In the genomic region with DNA sequence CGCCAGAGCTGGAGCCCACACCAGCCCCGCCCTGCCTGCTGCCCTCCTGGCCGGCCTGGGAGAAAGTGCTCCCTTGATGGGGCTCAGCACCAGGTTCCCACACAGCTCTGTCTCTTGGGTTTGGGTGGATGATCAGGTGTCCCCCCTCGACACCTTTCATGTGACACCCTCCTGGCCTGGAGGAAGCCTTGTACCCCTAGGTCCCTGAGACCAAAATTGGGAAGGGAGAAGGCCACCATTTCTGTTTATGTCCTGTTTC, we compare ENCODE assay signal across 15 cellular contexts. TPM values are rescaled to one million over a fixed set of nuclear protein-coding genes. Genes with fewer than 3 reads are reported as not detected.
DNase-seq lines count a peak whose midpoint lies in the region; ATAC-seq and TF ChIP-seq lines count a peak whose summit lies in the region.
"Had no signal": no experiment of that assay in that cellular context is flagged by ENCODE, and none has a peak within 500 bp of the region (broad histone marks: within the 10 kb centered on the region; RNA-seq: fewer than 3 reads in every experiment).

No MANE protein-coding gene starts in this region.

- peaks cover 15% of the 10 kb centered on the region for H3K4me1 ChIP-seq in mesenchymal stem cell (ENCODE audit: control insufficient read depth, insufficient read depth, low read depth, low read length)

- WGBS in mesenchymal stem cell: 89% methylated on average over 4 of the region's 4 CpGs

- H3K27ac ChIP-seq in cingulate gyrus (ENCODE audit: low read depth, low read length): peak overlapping the region; percentile 51
- peak overlapping the region; percentile 7 for H3K27ac ChIP-seq in mesenchymal stem cell (ENCODE audit: low read length, poor library complexity, severe bottlenecking)
- H3K27ac ChIP-seq: 22Rv1, SK-N-MC had no signal

- DNase-seq in T-helper 1 cell (no peak), mesenchymal stem cell (no peak), type B pancreatic cell (ENCODE audit: extremely low spot score, unreplicated experiment) (no peak), HT-29 (ENCODE audit: low spot score) (no peak), DMS53 (lab: John Stamatoyannopoulos, UW) (no peak)

- H4K91ac ChIP-seq in mesenchymal stem cell (ENCODE audit: low read length): peak overlapping the region; percentile 18

- no peaks in the 10 kb centered on the region for H3K9me3 Mint-ChIP-seq in T-helper 1 cell treated with Interleukin-12 subunit alpha and Interleukin-12 subunit beta and Interleukin-4 antibody, amounts not matched to agents 30 μg/mL and 1 μg/mL, for 36 hours
- no peaks in the 10 kb centered on the region for H3K9me3 Mint-ChIP-seq in type B pancreatic cell
- H3K9me3 Mint-ChIP-seq: activated naive CD4-positive, alpha-beta T cell treated with anti-CD3 and anti-CD28 coated beads, Interleukin-2, amount 50 U/mL, for 24 hours had no signal

- H3K4me3 Mint-ChIP-seq in T-helper 1 cell treated with Interleukin-12 subunit alpha and Interleukin-12 subunit beta and Interleukin-4 antibody, amounts not matched to agents 30 μg/mL and 1 μg/mL, for 36 hours: no peak overlapping the region
- no peak overlapping the region for H3K4me3 Mint-ChIP-seq in type B pancreatic cell
- H3K4me3 Mint-ChIP-seq: activated naive CD4-positive, alpha-beta T cell treated with anti-CD3 and anti-CD28 coated beads, Interleukin-2, amount 50 U/mL, for 24 hours had no signal

- peak overlapping the region; percentile 68 for H3K27ac Mint-ChIP-seq in T-helper 1 cell treated with Interleukin-12 subunit alpha and Interleukin-12 subunit beta and Interleukin-4 antibody, amounts not matched to agents 30 μg/mL and 1 μg/mL, for 36 hours
- peak overlapping the region; percentile 70 for H3K27ac Mint-ChIP-seq in type B pancreatic cell
- H3K27ac Mint-ChIP-seq: activated naive CD4-positive, alpha-beta T cell treated with anti-CD3 and anti-CD28 coated beads, Interleukin-2, amount 50 U/mL, for 24 hours had no signal

- no peak overlapping the region for H3K4me3 ChIP-seq in mesenchymal stem cell (ENCODE audit: insufficient read depth in 1 of 2, low read depth in 1 of 2, low read length in 2 of 2)
- H3K4me3 ChIP-seq: mucosa of descending colon, SK-N-MC had no signal

- H3K9me3 ChIP-seq in mesenchymal stem cell (ENCODE audit: control insufficient read depth, low read length): no peaks in the 10 kb centered on the region
- H3K9me3 ChIP-seq: mucosa of descending colon had no signal

- H4K8ac ChIP-seq in mesenchymal stem cell (ENCODE audit: low read length): no peak overlapping the region

- H2BK5ac ChIP-seq in mesenchymal stem cell (ENCODE audit: low read depth, low read length, poor library complexity, severe bottlenecking): no peak overlapping the region

- no peaks in the 10 kb centered on the region for H3K36me3 ChIP-seq in mesenchymal stem cell (ENCODE audit: control insufficient read depth in 1 of 2, insufficient read depth in 2 of 2, low read depth in 1 of 2, low read length in 2 of 2)

- H3K27me3 ChIP-seq in mesenchymal stem cell (ENCODE audit: control insufficient read depth in 1 of 2, insufficient read depth in 1 of 2, low read length in 2 of 2): peaks cover 0 to 26% of the 10 kb centered on the region in 2 experiments

- no peak for TF ChIP-seq CTCF in type B pancreatic cell (conservative IDR thresholded peaks at IDR 0.05)

- H3K79me1 ChIP-seq in mesenchymal stem cell (replicated peaks; ENCODE audit: low read length, poor library complexity, severe bottlenecking): no peaks in the 10 kb centered on the region

- peaks cover 13% of the 10 kb centered on the region for H3K4me1 Mint-ChIP-seq in T-helper 1 cell treated with Interleukin-12 subunit alpha and Interleukin-12 subunit beta and Interleukin-4 antibody, amounts not matched to agents 30 μg/mL and 1 μg/mL, for 36 hours (ENCODE audit: low read depth)
- no peaks in the 10 kb centered on the region for H3K4me1 Mint-ChIP-seq in type B pancreatic cell (ENCODE audit: unreplicated experiment)

- no peaks in the 10 kb centered on the region for H3K36me3 Mint-ChIP-seq in T-helper 1 cell treated with Interleukin-12 subunit alpha and Interleukin-12 subunit beta and Interleukin-4 antibody, amounts not matched to agents 30 μg/mL and 1 μg/mL, for 36 hours (ENCODE audit: low read depth)
- no peaks in the 10 kb centered on the region for H3K36me3 Mint-ChIP-seq in type B pancreatic cell
- H3K36me3 Mint-ChIP-seq: activated naive CD4-positive, alpha-beta T cell treated with anti-CD3 and anti-CD28 coated beads, Interleukin-2, amount 50 U/mL, for 24 hours had no signal

- H3K23ac ChIP-seq in mesenchymal stem cell (ENCODE audit: low read length in 2 of 2): no peak overlapping the region

- peaks cover 9% of the 10 kb centered on the region for H3K27me3 Mint-ChIP-seq in T-helper 1 cell treated with Interleukin-12 subunit alpha and Interleukin-12 subunit beta and Interleukin-4 antibody, amounts not matched to agents 30 μg/mL and 1 μg/mL, for 36 hours (ENCODE audit: low read depth)
- H3K27me3 Mint-ChIP-seq in type B pancreatic cell: peaks cover 7% of the 10 kb centered on the region

- ATAC-seq in HG02798 (IDR thresholded peaks at IDR 0.05; ENCODE audit: poor library complexity, unreplicated experiment): no peak

- H2BK15ac ChIP-seq in mesenchymal stem cell (ENCODE audit: low read depth, poor library complexity, severe bottlenecking): no peak overlapping the region

- H3K9ac ChIP-seq in mesenchymal stem cell (ENCODE audit: low read length): no peak overlapping the region

- peak overlapping the region in 1 of 2 experiments; percentile 59 for H2BK12ac ChIP-seq in mesenchymal stem cell (ENCODE audit: low read length in 2 of 2)

- H2BK120ac ChIP-seq in mesenchymal stem cell (ENCODE audit: low read depth, low read length): no peak overlapping the region

- no peak overlapping the region for H3K14ac ChIP-seq in mesenchymal stem cell (ENCODE audit: low read length in 2 of 2)

- peak overlapping the region; percentile 31 for H2AK5ac ChIP-seq in mesenchymal stem cell (ENCODE audit: low read length, severe bottlenecking)

- no peak overlapping the region for H2AFZ ChIP-seq in mesenchymal stem cell (ENCODE audit: low read depth, low read length)

- H3K18ac ChIP-seq in mesenchymal stem cell (ENCODE audit: low read depth in 1 of 2, low read length in 2 of 2): no peak overlapping the region

- H3K4me2 ChIP-seq in mesenchymal stem cell (ENCODE audit: low read length, poor library complexity, severe bottlenecking): no peak overlapping the region

- no peak overlapping the region for H3K4ac ChIP-seq in mesenchymal stem cell (ENCODE audit: low read depth in 1 of 2, low read length in 2 of 2)

RNA-seq across cellular contexts. Expression of gene PLLP, which starts 19.4 kb away (rescaled TPM):
- polyA plus RNA-seq in mesenchymal stem cell (2013, experiment 1 of 2): 0.11 TPM
- 0.03 TPM for polyA plus RNA-seq in mesenchymal stem cell (2013, experiment 2 of 2)
- 4.9 and 5.1 TPM in 2 replicates for total RNA-seq in type B pancreatic cell (ENCODE audit: low replicate concordance)
- 0.13 and 0.16 TPM in 2 replicates for total RNA-seq in HT-29 (2014; rRNA removed; shearing (Covaris generic))
- total RNA-seq: fibroblast of lung had no signal

RNA-seq across cellular contexts. Expression of gene CCL22, which starts 54.7 kb away (rescaled TPM):
- not detected for polyA plus RNA-seq in mesenchymal stem cell (2013, experiment 1 of 2)
- polyA plus RNA-seq in mesenchymal stem cell (2013, experiment 2 of 2): not detected
- 0.17 TPM in 1 of 2 replicates, not detected in the other for total RNA-seq in type B pancreatic cell (ENCODE audit: low replicate concordance)
- not detected in 2 replicates for total RNA-seq in HT-29 (2014; rRNA removed; shearing (Covaris generic))
- total RNA-seq: fibroblast of lung, MCF 10A, pulmonary artery endothelial cell had no signal
- polyA plus RNA-seq: fibroblast of lung had no signal

RNA-seq across cellular contexts. Expression of gene ARL2BP, which starts 58.8 kb away (rescaled TPM):
- 81.6 TPM for polyA plus RNA-seq in mesenchymal stem cell (2013, experiment 1 of 2)
- polyA plus RNA-seq in mesenchymal stem cell (2013, experiment 2 of 2): 83.7 TPM
- 37.7 and 49.4 TPM in 2 replicates for total RNA-seq in type B pancreatic cell (ENCODE audit: low replicate concordance)
- 6.8 and 10.5 TPM in 2 replicates for total RNA-seq in HT-29 (2014; rRNA removed; shearing (Covaris generic))
